18 cellular contexts compared by ENCODE assay signal in the genomic region with DNA sequence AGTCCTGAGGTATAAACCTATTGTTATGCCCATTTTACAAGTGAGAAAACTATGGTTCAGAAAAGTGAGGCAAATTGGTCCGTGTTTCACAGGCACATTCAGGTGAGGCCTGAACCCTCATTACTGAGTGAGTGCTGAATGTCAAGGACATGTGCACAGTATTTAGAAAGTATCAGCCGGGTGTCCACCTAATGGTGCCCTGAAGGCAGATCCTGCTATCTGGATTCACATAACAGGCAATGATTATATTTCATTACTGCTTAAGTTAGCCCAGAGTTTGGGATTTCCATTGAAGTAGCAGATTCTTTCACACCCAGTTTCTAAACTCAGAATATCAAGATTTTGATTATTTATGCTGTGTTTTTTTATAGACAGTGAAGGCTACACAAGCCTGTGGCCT.
DNase-seq lines count a peak whose midpoint lies in the region; FAIRE-seq and TF ChIP-seq lines count a peak whose summit lies in the region.
"Had no signal": no experiment of that assay in that cellular context is flagged by ENCODE, and none has a peak within 500 bp of the region (broad histone marks: within the 10 kb centered on the region; RNA-seq: fewer than 3 reads in every experiment).

No MANE protein-coding gene starts in this region.

- H3K4me1 ChIP-seq in BE2C, result peaks cover 33% of the 10 kb centered on the region
- peaks cover 65% of the 10 kb centered on the region for H3K4me1 ChIP-seq in astrocyte (ENCODE audit: insufficient read depth, low read length)
- H3K4me1 ChIP-seq in hepatocyte (ENCODE audit: insufficient read depth), result peaks cover 79% of the 10 kb centered on the region
- H3K4me1 ChIP-seq in sigmoid colon, result peaks cover 0 to 93% (median 81%) of the 10 kb centered on the region in 4 donors

- H3K79me2 ChIP-seq in astrocyte (ENCODE audit: insufficient read depth, low read length) (peaks cover 41% of the 10 kb centered on the region), hepatocyte (peaks cover 50% of the 10 kb centered on the region)

- H3K36me3 ChIP-seq in BE2C (no peaks in the 10 kb centered on the region), astrocyte (ENCODE audit: insufficient read depth, low read length) (no peaks in the 10 kb centered on the region), hepatocyte (replicated peaks; ENCODE audit: insufficient read depth, low read depth) (no peaks in the 10 kb centered on the region), sigmoid colon (no peaks in the 10 kb centered on the region)

- no peaks in the 10 kb centered on the region for H3K27me3 ChIP-seq in BE2C
- no peaks in the 10 kb centered on the region for H3K27me3 ChIP-seq in astrocyte (ENCODE audit: insufficient read depth, low read length)
- H3K27me3 ChIP-seq in hepatocyte, result no peaks in the 10 kb centered on the region
- H3K27me3 ChIP-seq in sigmoid colon, result no peaks in the 10 kb centered on the region

- no peak for TF ChIP-seq POLR2A in sigmoid colon (IDR thresholded peaks at IDR 0.05)

- no peak overlapping the region for H3K4me3 Mint-ChIP-seq in astrocyte (ENCODE audit: unreplicated experiment)
- H3K4me3 Mint-ChIP-seq: activated T-helper 17 cell treated with anti-CD3 and anti-CD28 coated beads, Interleukin-2, amount 50 U/mL, for 72 hours had no signal

- 50% methylated on average over 2 of the region's 2 CpGs for WGBS in hepatocyte (ENCODE audit: low lambda C conversion rate, missing lambda C conversion rate)
- WGBS in sigmoid colon, 2 donors, result 91% methylated on average over 2 of the region's 2 CpGs

- no peaks in the 10 kb centered on the region for H3K36me3 Mint-ChIP-seq in astrocyte (ENCODE audit: low read depth, unreplicated experiment)

- peak; percentile 43 for DNase-seq in BE2C
- no peak for DNase-seq in astrocyte (ENCODE audit: low read depth)
- DNase-seq in hepatocyte (ENCODE audit: low spot score), result no peak
- DNase-seq in sigmoid colon, result no peak
- DNase-seq in NK-92 treated with Interleukin-12 subunit alpha and Interleukin-12 subunit beta, amount 100 ng/mL, for 24 hours (lab: John Stamatoyannopoulos, UW), result no peak
- DNase-seq in NCI-H2081 (lab: John Stamatoyannopoulos, UW), result no peak
- no peak for DNase-seq in posterior cingulate gyrus
- no peak for DNase-seq in HT-29 (ENCODE audit: low spot score)
- DNase-seq: activated CD4-positive, alpha-beta T cell treated with anti-CD3 and anti-CD28 coated beads for 1 hour; central memory CD4-positive, alpha-beta T cell; effector memory CD4-positive, alpha-beta T cell; mucosa of descending colon; NCI-H1417 treated with DMSO at 0.1 percent for 48 hours; NCI-H774; stimulated activated CD4-positive, alpha-beta T cell treated with anti-CD3 and anti-CD28 coated beads, Interleukin-2, amount 100 ng/mL, for 48 hours had no signal

- H3K4me2 ChIP-seq in astrocyte (ENCODE audit: low read length) (no peak overlapping the region), hepatocyte (peak overlapping the region; percentile 3)

- no peak for FAIRE-seq in astrocyte (lab: Jason Lieb, UNC)
- FAIRE-seq: A204.1, HTR-8/SVneo had no signal

- H3K27ac Mint-ChIP-seq in astrocyte (ENCODE audit: unreplicated experiment), result no peak overlapping the region
- H3K27ac Mint-ChIP-seq: activated T-helper 17 cell treated with anti-CD3 and anti-CD28 coated beads, Interleukin-2, amount 50 U/mL, for 72 hours had no signal

- intact Hi-C loops in sigmoid colon (cut with DNase I) (loop anchor here (10.0 kb wide), 1 partner anchor 211 kb away; a partner anchor contains a TSS), posterior cingulate gyrus (cut with DNase I) (loop anchor here (10.0 kb wide), 1 partner anchor 141 kb away; a partner anchor contains a TSS)

- no peaks in the 10 kb centered on the region for H3K9me3 Mint-ChIP-seq in astrocyte (ENCODE audit: unreplicated experiment)
- H3K9me3 Mint-ChIP-seq: activated T-helper 17 cell treated with anti-CD3 and anti-CD28 coated beads, Interleukin-2, amount 50 U/mL, for 72 hours had no signal

- H3K9me3 ChIP-seq in BE2C (no peaks in the 10 kb centered on the region), astrocyte (ENCODE audit: insufficient read depth, low read depth, low read length) (no peaks in the 10 kb centered on the region), hepatocyte (ENCODE audit: low read depth) (no peaks in the 10 kb centered on the region), sigmoid colon (no peaks in the 10 kb centered on the region)
- H3K9me3 ChIP-seq: mucosa of descending colon had no signal

- TF ChIP-seq EP300 in sigmoid colon (IDR thresholded peaks at IDR 0.05), result no peak

- no peaks in the 10 kb centered on the region for H3K9me2 ChIP-seq in hepatocyte (replicated peaks; ENCODE audit: insufficient read depth)

- peak overlapping the region; percentile 94 for H3K27ac ChIP-seq in astrocyte (ENCODE audit: low read depth, low read length)
- peak overlapping the region; percentile 77 for H3K27ac ChIP-seq in hepatocyte
- peak overlapping the region; percentile 79 to 84 (median 83) for H3K27ac ChIP-seq in sigmoid colon

- no peak for TF ChIP-seq CTCF in BE2C (IDR thresholded peaks at IDR 0.05; ENCODE audit: low read depth, low read length)
- no peak for TF ChIP-seq CTCF in astrocyte (IDR thresholded peaks at IDR 0.05; ENCODE audit: insufficient read depth, low read depth, low read length)
- TF ChIP-seq CTCF in hepatocyte (IDR thresholded peaks at IDR 0.05; ENCODE audit: poor library complexity), result no peak
- no peak for TF ChIP-seq CTCF in sigmoid colon (IDR thresholded peaks at IDR 0.05)

- peaks cover 17% of the 10 kb centered on the region for H4K20me1 ChIP-seq in astrocyte (ENCODE audit: insufficient read depth, low read length)
- no peaks in the 10 kb centered on the region for H4K20me1 ChIP-seq in hepatocyte (ENCODE audit: insufficient read depth, poor library complexity, severe bottlenecking)

- H3K27me3 Mint-ChIP-seq in astrocyte (ENCODE audit: low read depth, unreplicated experiment), result no peaks in the 10 kb centered on the region

- H3K4me1 Mint-ChIP-seq in astrocyte (ENCODE audit: low read depth, unreplicated experiment), result peaks cover 35% of the 10 kb centered on the region

- H2AFZ ChIP-seq in astrocyte (ENCODE audit: low read depth, low read length) (no peak overlapping the region), hepatocyte (no peak overlapping the region)

- peak overlapping the region; percentile 52 for H3K9ac ChIP-seq in astrocyte (ENCODE audit: low read length)

- no peak overlapping the region for H3K4me3 ChIP-seq in BE2C (ENCODE audit: low read depth, low read length)
- no peak overlapping the region for H3K4me3 ChIP-seq in astrocyte (ENCODE audit: insufficient read depth, low read depth, low read length)
- no peak overlapping the region for H3K4me3 ChIP-seq in hepatocyte
- H3K4me3 ChIP-seq in sigmoid colon, result no peak overlapping the region
- H3K4me3 ChIP-seq: mucosa of descending colon had no signal
